Comparison of ENCODE assay signal across 3 cellular contexts in the genomic region with DNA sequence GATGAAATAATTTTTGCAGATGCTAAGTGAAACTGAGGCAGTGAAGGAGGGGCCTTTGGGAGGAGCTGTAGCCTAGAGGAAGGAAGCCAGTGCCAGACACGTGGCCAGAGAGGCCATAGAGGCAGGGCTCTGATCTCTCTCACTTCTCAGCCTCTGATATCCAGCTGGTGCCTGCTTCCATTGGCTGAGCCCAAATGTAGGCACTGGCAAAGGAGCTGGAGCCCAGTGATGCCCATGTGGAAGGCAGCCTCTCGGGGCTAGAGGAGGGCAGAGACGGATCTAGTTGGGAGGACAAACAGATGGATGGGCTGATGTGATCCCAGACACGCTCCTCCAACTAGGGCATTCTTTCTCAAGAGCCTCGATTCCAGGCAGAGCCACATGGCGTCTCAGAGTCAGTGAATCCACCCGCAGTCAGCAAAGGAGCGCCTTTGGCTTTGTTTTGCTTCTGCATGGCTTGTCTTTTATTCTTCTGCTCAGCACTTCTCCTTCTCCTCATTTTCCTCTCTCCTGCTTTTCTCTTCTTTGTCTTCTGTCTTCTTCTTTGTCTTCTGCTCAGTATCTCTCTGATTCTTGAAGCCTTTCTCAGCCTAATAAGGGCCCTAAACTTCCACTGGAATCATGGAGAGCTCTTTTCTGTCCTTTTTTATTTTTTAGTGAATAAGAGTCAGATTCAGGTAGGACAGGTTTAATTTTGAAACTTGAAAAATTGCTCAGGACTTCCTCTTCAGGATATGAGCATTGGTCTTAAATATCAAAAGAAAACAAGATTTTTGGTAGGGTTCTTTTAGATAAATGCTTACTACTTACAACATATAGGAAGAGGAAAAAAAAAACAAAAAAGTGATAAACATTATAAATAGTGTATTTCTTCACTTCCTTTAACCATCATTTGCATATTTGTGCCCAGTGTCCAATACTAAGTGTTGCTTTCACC.
TF ChIP-seq lines count a peak whose summit lies in the region.

No MANE protein-coding gene starts in this region.

TF ChIP-seq in SK-N-SH, 30 proteins besides CTCF, POLR2A, EP300 and RAD21 (continues in another document):
- no peak for TF ChIP-seq SMC3 (IDR thresholded peaks at IDR 0.05; ENCODE audit: low read depth, low read length)
- TF ChIP-seq, protein P1, sequence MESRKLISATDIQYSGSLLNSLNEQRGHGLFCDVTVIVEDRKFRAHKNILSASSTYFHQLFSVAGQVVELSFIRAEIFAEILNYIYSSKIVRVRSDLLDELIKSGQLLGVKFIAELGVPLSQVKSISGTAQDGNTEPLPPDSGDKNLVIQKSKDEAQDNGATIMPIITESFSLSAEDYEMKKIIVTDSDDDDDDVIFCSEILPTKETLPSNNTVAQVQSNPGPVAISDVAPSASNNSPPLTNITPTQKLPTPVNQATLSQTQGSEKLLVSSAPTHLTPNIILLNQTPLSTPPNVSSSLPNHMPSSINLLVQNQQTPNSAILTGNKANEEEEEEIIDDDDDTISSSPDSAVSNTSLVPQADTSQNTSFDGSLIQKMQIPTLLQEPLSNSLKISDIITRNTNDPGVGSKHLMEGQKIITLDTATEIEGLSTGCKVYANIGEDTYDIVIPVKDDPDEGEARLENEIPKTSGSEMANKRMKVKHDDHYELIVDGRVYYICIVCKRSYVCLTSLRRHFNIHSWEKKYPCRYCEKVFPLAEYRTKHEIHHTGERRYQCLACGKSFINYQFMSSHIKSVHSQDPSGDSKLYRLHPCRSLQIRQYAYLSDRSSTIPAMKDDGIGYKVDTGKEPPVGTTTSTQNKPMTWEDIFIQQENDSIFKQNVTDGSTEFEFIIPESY (IDR thresholded peaks at IDR 0.05; ENCODE audit: borderline replicate concordance, low read depth), result no peak
- TF ChIP-seq, protein P2, sequence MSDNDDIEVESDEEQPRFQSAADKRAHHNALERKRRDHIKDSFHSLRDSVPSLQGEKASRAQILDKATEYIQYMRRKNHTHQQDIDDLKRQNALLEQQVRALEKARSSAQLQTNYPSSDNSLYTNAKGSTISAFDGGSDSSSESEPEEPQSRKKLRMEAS (IDR thresholded peaks at IDR 0.05; ENCODE audit: low read depth), result no peak
- TF ChIP-seq POLR2AphosphoS5 (IDR thresholded peaks at IDR 0.05; ENCODE audit: low read depth, low read length), result no peak
- TF ChIP-seq, protein P3, sequence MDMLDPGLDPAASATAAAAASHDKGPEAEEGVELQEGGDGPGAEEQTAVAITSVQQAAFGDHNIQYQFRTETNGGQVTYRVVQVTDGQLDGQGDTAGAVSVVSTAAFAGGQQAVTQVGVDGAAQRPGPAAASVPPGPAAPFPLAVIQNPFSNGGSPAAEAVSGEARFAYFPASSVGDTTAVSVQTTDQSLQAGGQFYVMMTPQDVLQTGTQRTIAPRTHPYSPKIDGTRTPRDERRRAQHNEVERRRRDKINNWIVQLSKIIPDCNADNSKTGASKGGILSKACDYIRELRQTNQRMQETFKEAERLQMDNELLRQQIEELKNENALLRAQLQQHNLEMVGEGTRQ (IDR thresholded peaks at IDR 0.05; ENCODE audit: borderline replicate concordance, low read depth, low read length), result no peak
- TF ChIP-seq NRF1 (IDR thresholded peaks at IDR 0.05; ENCODE audit: low read depth, low read length), result no peak
- TF ChIP-seq SIN3A (IDR thresholded peaks at IDR 0.05; ENCODE audit: borderline replicate concordance, low read depth, low read length), result no peak
- TF ChIP-seq, protein P4, sequence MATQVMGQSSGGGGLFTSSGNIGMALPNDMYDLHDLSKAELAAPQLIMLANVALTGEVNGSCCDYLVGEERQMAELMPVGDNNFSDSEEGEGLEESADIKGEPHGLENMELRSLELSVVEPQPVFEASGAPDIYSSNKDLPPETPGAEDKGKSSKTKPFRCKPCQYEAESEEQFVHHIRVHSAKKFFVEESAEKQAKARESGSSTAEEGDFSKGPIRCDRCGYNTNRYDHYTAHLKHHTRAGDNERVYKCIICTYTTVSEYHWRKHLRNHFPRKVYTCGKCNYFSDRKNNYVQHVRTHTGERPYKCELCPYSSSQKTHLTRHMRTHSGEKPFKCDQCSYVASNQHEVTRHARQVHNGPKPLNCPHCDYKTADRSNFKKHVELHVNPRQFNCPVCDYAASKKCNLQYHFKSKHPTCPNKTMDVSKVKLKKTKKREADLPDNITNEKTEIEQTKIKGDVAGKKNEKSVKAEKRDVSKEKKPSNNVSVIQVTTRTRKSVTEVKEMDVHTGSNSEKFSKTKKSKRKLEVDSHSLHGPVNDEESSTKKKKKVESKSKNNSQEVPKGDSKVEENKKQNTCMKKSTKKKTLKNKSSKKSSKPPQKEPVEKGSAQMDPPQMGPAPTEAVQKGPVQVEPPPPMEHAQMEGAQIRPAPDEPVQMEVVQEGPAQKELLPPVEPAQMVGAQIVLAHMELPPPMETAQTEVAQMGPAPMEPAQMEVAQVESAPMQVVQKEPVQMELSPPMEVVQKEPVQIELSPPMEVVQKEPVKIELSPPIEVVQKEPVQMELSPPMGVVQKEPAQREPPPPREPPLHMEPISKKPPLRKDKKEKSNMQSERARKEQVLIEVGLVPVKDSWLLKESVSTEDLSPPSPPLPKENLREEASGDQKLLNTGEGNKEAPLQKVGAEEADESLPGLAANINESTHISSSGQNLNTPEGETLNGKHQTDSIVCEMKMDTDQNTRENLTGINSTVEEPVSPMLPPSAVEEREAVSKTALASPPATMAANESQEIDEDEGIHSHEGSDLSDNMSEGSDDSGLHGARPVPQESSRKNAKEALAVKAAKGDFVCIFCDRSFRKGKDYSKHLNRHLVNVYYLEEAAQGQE (IDR thresholded peaks at IDR 0.05; ENCODE audit: low read depth, low read length), result no peak

TF ChIP-seq in SK-N-SH treated with all-trans-retinoic acid at 6 μM for 48 hours, 23 proteins besides CTCF, POLR2A, EP300 and RAD21:
- TF ChIP-seq, protein P5, sequence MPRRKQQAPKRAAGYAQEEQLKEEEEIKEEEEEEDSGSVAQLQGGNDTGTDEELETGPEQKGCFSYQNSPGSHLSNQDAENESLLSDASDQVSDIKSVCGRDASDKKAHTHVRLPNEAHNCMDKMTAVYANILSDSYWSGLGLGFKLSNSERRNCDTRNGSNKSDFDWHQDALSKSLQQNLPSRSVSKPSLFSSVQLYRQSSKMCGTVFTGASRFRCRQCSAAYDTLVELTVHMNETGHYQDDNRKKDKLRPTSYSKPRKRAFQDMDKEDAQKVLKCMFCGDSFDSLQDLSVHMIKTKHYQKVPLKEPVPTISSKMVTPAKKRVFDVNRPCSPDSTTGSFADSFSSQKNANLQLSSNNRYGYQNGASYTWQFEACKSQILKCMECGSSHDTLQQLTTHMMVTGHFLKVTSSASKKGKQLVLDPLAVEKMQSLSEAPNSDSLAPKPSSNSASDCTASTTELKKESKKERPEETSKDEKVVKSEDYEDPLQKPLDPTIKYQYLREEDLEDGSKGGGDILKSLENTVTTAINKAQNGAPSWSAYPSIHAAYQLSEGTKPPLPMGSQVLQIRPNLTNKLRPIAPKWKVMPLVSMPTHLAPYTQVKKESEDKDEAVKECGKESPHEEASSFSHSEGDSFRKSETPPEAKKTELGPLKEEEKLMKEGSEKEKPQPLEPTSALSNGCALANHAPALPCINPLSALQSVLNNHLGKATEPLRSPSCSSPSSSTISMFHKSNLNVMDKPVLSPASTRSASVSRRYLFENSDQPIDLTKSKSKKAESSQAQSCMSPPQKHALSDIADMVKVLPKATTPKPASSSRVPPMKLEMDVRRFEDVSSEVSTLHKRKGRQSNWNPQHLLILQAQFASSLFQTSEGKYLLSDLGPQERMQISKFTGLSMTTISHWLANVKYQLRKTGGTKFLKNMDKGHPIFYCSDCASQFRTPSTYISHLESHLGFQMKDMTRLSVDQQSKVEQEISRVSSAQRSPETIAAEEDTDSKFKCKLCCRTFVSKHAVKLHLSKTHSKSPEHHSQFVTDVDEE (CRISPR knock-in tag; IDR thresholded peaks at IDR 0.05), result no peak
- TF ChIP-seq ZFP3 (CRISPR knock-in tag; IDR thresholded peaks at IDR 0.05) (no peak), GLIS3 (CRISPR knock-in tag; IDR thresholded peaks at IDR 0.05) (no peak), RARB (CRISPR knock-in tag; IDR thresholded peaks at IDR 0.05) (no peak), OSR1 (CRISPR knock-in tag; IDR thresholded peaks at IDR 0.05) (no peak), TCF4 (CRISPR knock-in tag; IDR thresholded peaks at IDR 0.05; ENCODE audit: borderline replicate concordance) (no peak), ISL1 (CRISPR knock-in tag; IDR thresholded peaks at IDR 0.05) (no peak), ZFP30 (CRISPR knock-in tag; IDR thresholded peaks at IDR 0.05) (no peak)
- TF ChIP-seq, protein P6, sequence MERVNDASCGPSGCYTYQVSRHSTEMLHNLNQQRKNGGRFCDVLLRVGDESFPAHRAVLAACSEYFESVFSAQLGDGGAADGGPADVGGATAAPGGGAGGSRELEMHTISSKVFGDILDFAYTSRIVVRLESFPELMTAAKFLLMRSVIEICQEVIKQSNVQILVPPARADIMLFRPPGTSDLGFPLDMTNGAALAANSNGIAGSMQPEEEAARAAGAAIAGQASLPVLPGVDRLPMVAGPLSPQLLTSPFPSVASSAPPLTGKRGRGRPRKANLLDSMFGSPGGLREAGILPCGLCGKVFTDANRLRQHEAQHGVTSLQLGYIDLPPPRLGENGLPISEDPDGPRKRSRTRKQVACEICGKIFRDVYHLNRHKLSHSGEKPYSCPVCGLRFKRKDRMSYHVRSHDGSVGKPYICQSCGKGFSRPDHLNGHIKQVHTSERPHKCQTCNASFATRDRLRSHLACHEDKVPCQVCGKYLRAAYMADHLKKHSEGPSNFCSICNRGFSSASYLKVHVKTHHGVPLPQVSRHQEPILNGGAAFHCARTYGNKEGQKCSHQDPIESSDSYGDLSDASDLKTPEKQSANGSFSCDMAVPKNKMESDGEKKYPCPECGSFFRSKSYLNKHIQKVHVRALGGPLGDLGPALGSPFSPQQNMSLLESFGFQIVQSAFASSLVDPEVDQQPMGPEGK (CRISPR knock-in tag; IDR thresholded peaks at IDR 0.05; ENCODE audit: borderline replicate concordance), result no peak
- TF ChIP-seq, protein P7, sequence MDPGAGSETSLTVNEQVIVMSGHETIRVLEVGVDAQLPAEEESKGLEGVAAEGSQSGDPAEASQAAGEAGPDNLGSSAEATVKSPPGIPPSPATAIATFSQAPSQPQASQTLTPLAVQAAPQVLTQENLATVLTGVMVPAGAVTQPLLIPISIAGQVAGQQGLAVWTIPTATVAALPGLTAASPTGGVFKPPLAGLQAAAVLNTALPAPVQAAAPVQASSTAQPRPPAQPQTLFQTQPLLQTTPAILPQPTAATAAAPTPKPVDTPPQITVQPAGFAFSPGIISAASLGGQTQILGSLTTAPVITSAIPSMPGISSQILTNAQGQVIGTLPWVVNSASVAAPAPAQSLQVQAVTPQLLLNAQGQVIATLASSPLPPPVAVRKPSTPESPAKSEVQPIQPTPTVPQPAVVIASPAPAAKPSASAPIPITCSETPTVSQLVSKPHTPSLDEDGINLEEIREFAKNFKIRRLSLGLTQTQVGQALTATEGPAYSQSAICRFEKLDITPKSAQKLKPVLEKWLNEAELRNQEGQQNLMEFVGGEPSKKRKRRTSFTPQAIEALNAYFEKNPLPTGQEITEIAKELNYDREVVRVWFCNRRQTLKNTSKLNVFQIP (CRISPR knock-in tag; IDR thresholded peaks at IDR 0.05; ENCODE audit: borderline replicate concordance, low read depth), result no peak

TF ChIP-seq in K562, 482 proteins besides CTCF, POLR2A, EP300 and RAD21:
- no peak for TF ChIP-seq SREBF2 (CRISPR knock-in tag; IDR thresholded peaks at IDR 0.05)
- TF ChIP-seq, protein P8, sequence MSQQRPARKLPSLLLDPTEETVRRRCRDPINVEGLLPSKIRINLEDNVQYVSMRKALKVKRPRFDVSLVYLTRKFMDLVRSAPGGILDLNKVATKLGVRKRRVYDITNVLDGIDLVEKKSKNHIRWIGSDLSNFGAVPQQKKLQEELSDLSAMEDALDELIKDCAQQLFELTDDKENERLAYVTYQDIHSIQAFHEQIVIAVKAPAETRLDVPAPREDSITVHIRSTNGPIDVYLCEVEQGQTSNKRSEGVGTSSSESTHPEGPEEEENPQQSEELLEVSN (IDR thresholded peaks at IDR 0.05; ENCODE audit: borderline replicate concordance in 1 of 2, extremely low read depth in 1 of 2, insufficient read depth in 1 of 2, insufficient read length in 1 of 2, low read depth in 1 of 2, low read length in 1 of 2, poor library complexity in 1 of 2, severe bottlenecking in 1 of 2), result peak in 1 of 2 experiments; percentile 40
- TF ChIP-seq, protein P9, sequence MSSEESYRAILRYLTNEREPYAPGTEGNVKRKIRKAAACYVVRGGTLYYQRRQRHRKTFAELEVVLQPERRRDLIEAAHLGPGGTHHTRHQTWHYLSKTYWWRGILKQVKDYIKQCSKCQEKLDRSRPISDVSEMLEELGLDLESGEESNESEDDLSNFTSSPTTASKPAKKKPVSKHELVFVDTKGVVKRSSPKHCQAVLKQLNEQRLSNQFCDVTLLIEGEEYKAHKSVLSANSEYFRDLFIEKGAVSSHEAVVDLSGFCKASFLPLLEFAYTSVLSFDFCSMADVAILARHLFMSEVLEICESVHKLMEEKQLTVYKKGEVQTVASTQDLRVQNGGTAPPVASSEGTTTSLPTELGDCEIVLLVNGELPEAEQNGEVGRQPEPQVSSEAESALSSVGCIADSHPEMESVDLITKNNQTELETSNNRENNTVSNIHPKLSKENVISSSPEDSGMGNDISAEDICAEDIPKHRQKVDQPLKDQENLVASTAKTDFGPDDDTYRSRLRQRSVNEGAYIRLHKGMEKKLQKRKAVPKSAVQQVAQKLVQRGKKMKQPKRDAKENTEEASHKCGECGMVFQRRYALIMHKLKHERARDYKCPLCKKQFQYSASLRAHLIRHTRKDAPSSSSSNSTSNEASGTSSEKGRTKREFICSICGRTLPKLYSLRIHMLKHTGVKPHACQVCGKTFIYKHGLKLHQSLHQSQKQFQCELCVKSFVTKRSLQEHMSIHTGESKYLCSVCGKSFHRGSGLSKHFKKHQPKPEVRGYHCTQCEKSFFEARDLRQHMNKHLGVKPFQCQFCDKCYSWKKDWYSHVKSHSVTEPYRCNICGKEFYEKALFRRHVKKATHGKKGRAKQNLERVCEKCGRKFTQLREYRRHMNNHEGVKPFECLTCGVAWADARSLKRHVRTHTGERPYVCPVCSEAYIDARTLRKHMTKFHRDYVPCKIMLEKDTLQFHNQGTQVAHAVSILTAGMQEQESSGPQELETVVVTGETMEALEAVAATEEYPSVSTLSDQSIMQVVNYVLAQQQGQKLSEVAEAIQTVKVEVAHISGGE (CRISPR knock-in tag; IDR thresholded peaks at IDR 0.05), result peak in 1 of 3 experiments; percentile 68; a peak in 2 of 6 replicates
